ENCODE assay signal across 17 cellular contexts in the genomic region with DNA sequence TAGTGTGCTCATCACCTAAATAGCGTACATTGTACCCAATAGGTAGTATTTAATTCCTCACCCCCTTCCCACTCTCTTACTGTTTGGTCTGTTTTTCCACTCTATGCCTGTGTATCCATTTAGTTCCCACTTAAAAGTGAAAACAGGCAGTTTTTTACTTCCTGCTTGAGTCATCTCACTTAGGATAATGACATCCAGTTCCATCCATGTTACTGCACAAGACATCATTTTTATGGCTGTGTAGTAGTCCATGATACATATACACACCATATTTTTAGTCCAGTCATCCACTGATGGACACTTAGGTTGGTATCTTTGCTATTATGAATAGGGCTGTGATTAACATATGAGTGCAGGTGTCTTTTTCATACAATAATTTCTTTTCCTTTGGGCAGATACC. TPM values are rescaled to one million over a fixed set of nuclear protein-coding genes. Genes with fewer than 3 reads are reported as not detected.
A peak's percentile ranks its signal among the peaks of the same experiment; 100 is the strongest.
DNase-seq lines count a peak whose midpoint lies in the region; ATAC-seq, FAIRE-seq and TF ChIP-seq lines count a peak whose summit lies in the region.
"Had no signal": no experiment of that assay in that cellular context is flagged by ENCODE, and none has a peak within 500 bp of the region (broad histone marks: within the 10 kb centered on the region; RNA-seq: fewer than 3 reads in every experiment).

No MANE protein-coding gene starts in this region.

- H3K36me3 ChIP-seq in CD4-positive, CD25-positive, alpha-beta regulatory T cell (ENCODE audit: control insufficient read depth, insufficient read depth, low read length) = peaks cover 24% of the 10 kb centered on the region
- H3K36me3 ChIP-seq in lower lobe of right lung = peaks cover 19% of the 10 kb centered on the region

- TF ChIP-seq POLR2A in GM12891 (IDR thresholded peaks at IDR 0.05; ENCODE audit: low read depth, low read length) = no peak

- peak; percentile 13 for FAIRE-seq in GM12891 (lab: Jason Lieb, UNC)

- ATAC-seq in CD4-positive, CD25-positive, alpha-beta regulatory T cell (ENCODE audit: low read depth in 2 of 2) = no peak
- ATAC-seq in memory B cell (ENCODE audit: low read depth) = no peak
- no peak for ATAC-seq in lower lobe of right lung
- no peak for ATAC-seq in GM18520 (IDR thresholded peaks at IDR 0.05; ENCODE audit: unreplicated experiment)
- no peak for ATAC-seq in GM18519 (IDR thresholded peaks at IDR 0.05; ENCODE audit: low FRiP score, unreplicated experiment)

- H3K27me3 ChIP-seq in CD4-positive, CD25-positive, alpha-beta regulatory T cell (ENCODE audit: control insufficient read depth, insufficient read depth, low read length) = no peaks in the 10 kb centered on the region
- no peaks in the 10 kb centered on the region for H3K27me3 ChIP-seq in lower lobe of right lung (ENCODE audit: low read depth)
- H3K27me3 ChIP-seq: BLaER1 treated with 17β-estradiol and CSF1 and Interleukin-3, amounts not matched to agents 10 nM and 100 nM; cardiac muscle cell; upper lobe of left lung had no signal

- no peaks in the 10 kb centered on the region for H3K9me3 Mint-ChIP-seq in CD4-positive, CD25-positive, alpha-beta regulatory T cell
- H3K9me3 Mint-ChIP-seq in activated naive CD8-positive, alpha-beta T cell (ENCODE audit: low read depth) = no peaks in the 10 kb centered on the region
- H3K9me3 Mint-ChIP-seq in memory B cell = no peaks in the 10 kb centered on the region
- H3K9me3 Mint-ChIP-seq: H9 had no signal

- intact Hi-C loops in lower lobe of right lung (cut with DNase I) = no loop called here

- H3K4me1 ChIP-seq in CD4-positive, CD25-positive, alpha-beta regulatory T cell (ENCODE audit: control insufficient read depth, insufficient read depth, low read length, poor library complexity, severe bottlenecking) = peaks cover 74% of the 10 kb centered on the region
- peaks cover 7% of the 10 kb centered on the region for H3K4me1 ChIP-seq in lower lobe of right lung

- peak overlapping the region; percentile 43 to 90 (median 76) for H3K27ac Mint-ChIP-seq in CD4-positive, CD25-positive, alpha-beta regulatory T cell
- H3K27ac Mint-ChIP-seq in activated naive CD8-positive, alpha-beta T cell = peak overlapping the region; percentile 95
- peak overlapping the region; percentile 62 for H3K27ac Mint-ChIP-seq in memory B cell
- H3K27ac Mint-ChIP-seq: H9 had no signal

- H3K27ac ChIP-seq in CD4-positive, CD25-positive, alpha-beta regulatory T cell (ENCODE audit: insufficient read depth, low read length, poor library complexity, severe bottlenecking) = peak overlapping the region; percentile 28
- no peak overlapping the region for H3K27ac ChIP-seq in lower lobe of right lung
- H3K27ac ChIP-seq: BLaER1 treated with 17β-estradiol and CSF1 and Interleukin-3, amounts not matched to agents 10 nM and 100 nM; cardiac muscle cell; upper lobe of left lung had no signal

- peaks cover 54 to 78% (median 68%) of the 10 kb centered on the region in 4 donors for H3K4me1 Mint-ChIP-seq in CD4-positive, CD25-positive, alpha-beta regulatory T cell
- peaks cover 86% of the 10 kb centered on the region for H3K4me1 Mint-ChIP-seq in activated naive CD8-positive, alpha-beta T cell (ENCODE audit: low read depth)
- peaks cover 49% of the 10 kb centered on the region for H3K4me1 Mint-ChIP-seq in memory B cell

- peak overlapping the region in 3 of 4 donors; percentile 58 to 82 (median 71) for H3K4me3 Mint-ChIP-seq in CD4-positive, CD25-positive, alpha-beta regulatory T cell
- H3K4me3 Mint-ChIP-seq in activated naive CD8-positive, alpha-beta T cell = peak overlapping the region; percentile 71
- peak overlapping the region; percentile 50 for H3K4me3 Mint-ChIP-seq in memory B cell
- H3K4me3 Mint-ChIP-seq: H9 had no signal

- H3K27me3 Mint-ChIP-seq in CD4-positive, CD25-positive, alpha-beta regulatory T cell = no peaks in the 10 kb centered on the region
- H3K27me3 Mint-ChIP-seq in activated naive CD8-positive, alpha-beta T cell = no peaks in the 10 kb centered on the region
- H3K27me3 Mint-ChIP-seq in memory B cell = no peaks in the 10 kb centered on the region

- H3K9me3 ChIP-seq in CD4-positive, CD25-positive, alpha-beta regulatory T cell (ENCODE audit: control insufficient read depth in 2 of 2, low read length in 2 of 2) = no peaks in the 10 kb centered on the region
- no peaks in the 10 kb centered on the region for H3K9me3 ChIP-seq in lower lobe of right lung
- H3K9me3 ChIP-seq: BLaER1 treated with 17β-estradiol and CSF1 and Interleukin-3, amounts not matched to agents 10 nM and 100 nM; upper lobe of left lung had no signal

- TF ChIP-seq CTCF in lower lobe of right lung (IDR thresholded peaks at IDR 0.05) = no peak

- peaks cover 21% of the 10 kb centered on the region for H3K36me3 Mint-ChIP-seq in CD4-positive, CD25-positive, alpha-beta regulatory T cell
- H3K36me3 Mint-ChIP-seq in activated naive CD8-positive, alpha-beta T cell = peaks cover 7% of the 10 kb centered on the region
- H3K36me3 Mint-ChIP-seq in memory B cell = peaks cover 8% of the 10 kb centered on the region

- no peak for DNase-seq in CD4-positive, CD25-positive, alpha-beta regulatory T cell
- DNase-seq in GM12891 (ENCODE audit: insufficient read length, low spot score) = no peak
- DNase-seq in memory B cell (ENCODE audit: low spot score in 2 of 2) = no peak
- DNase-seq in lower lobe of right lung = no peak
- no peak for DNase-seq in globus pallidus (ENCODE audit: low spot score)
- DNase-seq: GDM1, H9, KBM-7, NCI-H1694, NCI-H524 treated with DMSO at 0.1 percent for 48 hours, T-helper 2 cell, upper lobe of left lung had no signal

- peak overlapping the region; percentile 4 for H3K4me3 ChIP-seq in CD4-positive, CD25-positive, alpha-beta regulatory T cell (ENCODE audit: low read depth, low read length)
- H3K4me3 ChIP-seq in lower lobe of right lung = no peak overlapping the region
- H3K4me3 ChIP-seq: BLaER1 treated with 17β-estradiol and CSF1 and Interleukin-3, amounts not matched to agents 10 nM and 100 nM; cardiac muscle cell; upper lobe of left lung had no signal

TF ChIP-seq in GM12891, 5 proteins besides CTCF, POLR2A, EP300 and RAD21:
- no peak for TF ChIP-seq SPI1 (IDR thresholded peaks at IDR 0.05; ENCODE audit: low read depth, low read length)
- no peak for TF ChIP-seq POU2F2 (IDR thresholded peaks at IDR 0.05; ENCODE audit: low read depth, low read length)
- TF ChIP-seq POLR2AphosphoS5 (IDR thresholded peaks at IDR 0.05; ENCODE audit: low read depth, low read length) = no peak
- no peak for TF ChIP-seq PAX5 (IDR thresholded peaks at IDR 0.05; ENCODE audit: insufficient read depth, low read length, severe bottlenecking)
- TF ChIP-seq TAF1 (IDR thresholded peaks at IDR 0.05; ENCODE audit: low read depth, low read length) = no peak
TF ChIP-seq in GM12891: peak in this region for 0.

RNA-seq across cellular contexts. Expression of a gene that starts 10.1 kb away (rescaled TPM):
- total RNA-seq in CD4-positive, CD25-positive, alpha-beta regulatory T cell = 126 TPM
- 100 to 1,000 TPM; 104 to 139 (median 108) TPM for polyA plus RNA-seq in CD4-positive, CD25-positive, alpha-beta regulatory T cell
- 49.4 TPM for polyA plus RNA-seq in GM12891 (2012; ENCODE audit: low read depth, missing spikeins)
- 27.1 TPM for total RNA-seq in lower lobe of right lung
